In genomic region chr10:22713853-22714523, GRCh38 we compare ENCODE assay signal across 8 cellular contexts. TPM values are rescaled to one million over a fixed set of nuclear protein-coding genes. Genes with fewer than 3 reads are reported as not detected.
DNase-seq lines count a peak whose midpoint lies in the region; ATAC-seq and TF ChIP-seq lines count a peak whose summit lies in the region.

No MANE protein-coding gene starts in this region.

- H3K9me3 ChIP-seq in CD4-positive, CD25-positive, alpha-beta regulatory T cell (ENCODE audit: control insufficient read depth in 2 of 2, low read length in 2 of 2), result no peaks in the 10 kb centered on the region
- H3K9me3 ChIP-seq in endocrine pancreas (ENCODE audit: control insufficient read depth, low read length) (no peaks in the 10 kb centered on the region), tibial artery (no peaks in the 10 kb centered on the region)

- peak overlapping the region; percentile 68 for H3K4me3 ChIP-seq in CD4-positive, CD25-positive, alpha-beta regulatory T cell (ENCODE audit: low read depth, low read length)
- H3K4me3 ChIP-seq in endocrine pancreas (ENCODE audit: control insufficient read depth, insufficient read depth, low read length) (no peak overlapping the region), tibial artery (peak overlapping the region; percentile 97 to 98)

- H3K27ac ChIP-seq in CD4-positive, CD25-positive, alpha-beta regulatory T cell (ENCODE audit: insufficient read depth, low read length, poor library complexity, severe bottlenecking), result peak overlapping the region; percentile 73
- H3K27ac ChIP-seq in tibial artery, result peak overlapping the region; percentile 84 to 86

- no peaks in the 10 kb centered on the region for H3K27me3 Mint-ChIP-seq in CD4-positive, CD25-positive, alpha-beta regulatory T cell
- H3K27me3 Mint-ChIP-seq in IgD-negative memory B cell (no peaks in the 10 kb centered on the region), activated B cell treated with CpG ODN at 0.5 μM for 24 hours (no peaks in the 10 kb centered on the region)

- H3K9me3 Mint-ChIP-seq in CD4-positive, CD25-positive, alpha-beta regulatory T cell, result peaks cover 0 to 2% (median 0%) of the 10 kb centered on the region in 7 donors
- H3K9me3 Mint-ChIP-seq in IgD-negative memory B cell (no peaks in the 10 kb centered on the region), activated B cell treated with CpG ODN at 0.5 μM for 24 hours (no peaks in the 10 kb centered on the region)

- intact Hi-C loops in activated B cell treated with CpG ODN at 0.5 μM for 24 hours (cut with micrococcal nuclease), result loop anchor here (1.0 to 10.0 kb wide), 9 partner anchors 9 to 712 kb away; partner anchors contain the start of genes DNAJC1 and MSRB2
- intact Hi-C loops in tibial artery (cut with DNase I; ENCODE audit: low total_unique reads), result loop anchor here (5.0 to 10.0 kb wide), 3 partner anchors 131 to 723 kb away; partner anchors contain the start of genes MSRB2 and OTUD1

- H3K9ac ChIP-seq in endocrine pancreas (ENCODE audit: control insufficient read depth, insufficient read depth, low read length), result peak overlapping the region; percentile 60

- peaks cover 35 to 41% (median 36%) of the 10 kb centered on the region in 4 donors for H3K4me1 Mint-ChIP-seq in CD4-positive, CD25-positive, alpha-beta regulatory T cell
- H3K4me1 Mint-ChIP-seq in IgD-negative memory B cell (peaks cover 34 to 50% (median 42%) of the 10 kb centered on the region in 3 donors), activated B cell treated with CpG ODN at 0.5 μM for 24 hours (peaks cover 44% of the 10 kb centered on the region)

- H3K4me1 ChIP-seq in CD4-positive, CD25-positive, alpha-beta regulatory T cell (ENCODE audit: control insufficient read depth, insufficient read depth, low read length, poor library complexity, severe bottlenecking), result peaks cover 47% of the 10 kb centered on the region
- H3K4me1 ChIP-seq in endocrine pancreas (ENCODE audit: control insufficient read depth, insufficient read depth, low read length) (peaks cover 3% of the 10 kb centered on the region), tibial artery (peaks cover 0 to 33% (median 19%) of the 10 kb centered on the region in 4 donors)

- no peaks in the 10 kb centered on the region for H3K36me3 Mint-ChIP-seq in CD4-positive, CD25-positive, alpha-beta regulatory T cell
- peaks cover 2% of the 10 kb centered on the region for H3K36me3 Mint-ChIP-seq in IgD-negative memory B cell
- H3K36me3 Mint-ChIP-seq in activated B cell treated with CpG ODN at 0.5 μM for 24 hours (ENCODE audit: low read depth), result peaks cover 5% of the 10 kb centered on the region

- CTCF ChIA-PET in activated B cell treated with CpG ODN at 0.5 μM for 24 hours (lab: Charles Lee), result interaction anchor here (0.9 to 1.9 kb wide), 3 partner anchors 31 to 140 kb away, joined by 3 to 9 read pairs (median 4); no protein-coding TSS in a partner anchor

- POLR2A ChIA-PET in activated B cell treated with CpG ODN at 0.5 μM for 24 hours (lab: Charles Lee), result interaction anchor here (0.6 to 4.3 kb wide), 29 partner anchors 8 to 461 kb away, joined by 3 to 38 read pairs (median 5); no protein-coding TSS in a partner anchor

- TF ChIP-seq CTCF in activated B cell treated with CpG ODN at 0.5 μM for 24 hours (IDR thresholded peaks at IDR 0.05), result no peak
- TF ChIP-seq CTCF in tibial artery (IDR thresholded peaks at IDR 0.05), result no peak

- no peaks in the 10 kb centered on the region for H3K36me3 ChIP-seq in CD4-positive, CD25-positive, alpha-beta regulatory T cell (ENCODE audit: control insufficient read depth, insufficient read depth, low read length)
- H3K36me3 ChIP-seq in endocrine pancreas (ENCODE audit: control insufficient read depth, insufficient read depth, low read length), result no peaks in the 10 kb centered on the region
- H3K36me3 ChIP-seq in tibial artery, result no peaks in the 10 kb centered on the region

- H3K4me3 Mint-ChIP-seq in CD4-positive, CD25-positive, alpha-beta regulatory T cell, result peak overlapping the region; percentile 85 to 94 (median 86)
- H3K4me3 Mint-ChIP-seq in IgD-negative memory B cell (peak overlapping the region; percentile 92 to 98 (median 94)), activated B cell treated with CpG ODN at 0.5 μM for 24 hours (peak overlapping the region; percentile 90)

- peak in 2 of 3 donors; percentile 44 to 65 for DNase-seq in CD4-positive, CD25-positive, alpha-beta regulatory T cell
- DNase-seq in activated B cell treated with CpG ODN at 0.5 μM for 24 hours (no peak), myocyte (ENCODE audit: low read depth) (peak; percentile 31), tibial artery (peak; percentile 25 to 70)
- no peak for DNase-seq in effector CD8-positive, alpha-beta T cell (lab: John Stamatoyannopoulos, UW)

- H3K27me3 ChIP-seq in CD4-positive, CD25-positive, alpha-beta regulatory T cell (ENCODE audit: control insufficient read depth, insufficient read depth, low read length), result no peaks in the 10 kb centered on the region
- H3K27me3 ChIP-seq in endocrine pancreas (ENCODE audit: control insufficient read depth, insufficient read depth, low read length) (no peaks in the 10 kb centered on the region), tibial artery (no peaks in the 10 kb centered on the region)

- H3K27ac Mint-ChIP-seq in CD4-positive, CD25-positive, alpha-beta regulatory T cell, result peak overlapping the region in 1 of 3 donors; percentile 79
- H3K27ac Mint-ChIP-seq in IgD-negative memory B cell (peak overlapping the region; percentile 64 to 96 (median 78)), activated B cell treated with CpG ODN at 0.5 μM for 24 hours (peak overlapping the region; percentile 82)

- ATAC-seq in CD4-positive, CD25-positive, alpha-beta regulatory T cell (ENCODE audit: low read depth in 2 of 2), result peak; percentile 33 to 35
- ATAC-seq in GM21526 (IDR thresholded peaks at IDR 0.05; ENCODE audit: low FRiP score, unreplicated experiment) (peak; percentile 29), activated B cell treated with CpG ODN at 0.5 μM for 24 hours (ENCODE audit: low read depth) (peak; percentile 27)

RNA-seq across cellular contexts. Expression of gene PIP4K2A, which starts 0.4 kb away (rescaled TPM):
- total RNA-seq in CD4-positive, CD25-positive, alpha-beta regulatory T cell, result 156 TPM
- polyA plus RNA-seq in CD4-positive, CD25-positive, alpha-beta regulatory T cell, result 10 to 100 TPM; 41.3 to 68.8 (median 49.1) TPM
- polyA plus RNA-seq in IgD-negative memory B cell, result 43.2 TPM
- 94.6 and 102 TPM in 2 replicates for total RNA-seq in activated B cell treated with CpG ODN at 0.5 μM for 24 hours
- 12.5 and 22.5 TPM in 2 replicates for total RNA-seq in myocyte
- polyA plus RNA-seq in myocyte (2012), result 18.3 TPM

Comparison
In these comparisons a context has a peak if more than half of its experiments do, and no peak if none do; other contexts are left out.
1. DNase-seq: peak in CD4-positive, CD25-positive, alpha-beta regulatory T cell (2 of 3), myocyte (single experiment) and tibial artery (2 of 2); none in activated B cell treated with CpG ODN at 0.5 μM for 24 hours (single experiment) and effector CD8-positive, alpha-beta T cell (single experiment).
2. Peak in every context shown above with its lines, with median percentiles within 50 percentile points of each other: ATAC-seq and H3K4me3 Mint-ChIP-seq.